In the genomic region with DNA sequence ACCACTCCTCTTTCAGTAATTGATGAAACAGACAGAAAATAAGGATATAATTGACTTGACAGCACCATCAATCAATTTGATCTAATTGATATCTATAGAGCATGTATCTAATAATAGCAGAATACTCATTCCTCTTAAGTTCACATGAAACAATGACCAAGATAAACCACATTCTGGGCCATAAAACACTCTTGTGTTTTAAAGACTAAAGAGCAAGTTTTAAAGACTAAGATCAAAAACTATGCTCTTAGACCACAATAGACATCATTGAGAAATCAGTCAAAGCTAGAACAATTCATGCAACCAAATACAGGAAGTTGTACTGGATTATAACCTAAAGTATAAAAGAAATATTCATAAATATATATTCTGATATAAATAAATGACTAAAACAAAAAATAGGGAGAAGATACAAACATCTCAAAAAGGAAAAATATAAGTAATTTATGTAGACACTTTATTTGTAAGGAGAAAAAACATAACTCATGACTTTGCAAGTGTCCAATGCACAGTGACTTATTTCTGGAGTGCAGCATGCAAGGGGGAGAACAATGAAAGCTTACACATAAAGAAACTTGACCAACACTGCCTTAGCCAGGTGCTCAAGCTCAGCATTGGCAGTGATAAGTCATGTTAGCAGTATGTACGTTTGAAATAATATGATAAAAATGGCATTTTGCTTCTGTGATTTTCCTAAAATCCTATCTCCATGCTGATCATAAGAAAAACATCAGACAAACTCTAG, we compare ENCODE assay signal across 1 cellular context.
A peak's percentile ranks its signal among the peaks of the same experiment; 100 is the strongest.
TF ChIP-seq lines count a peak whose summit lies in the region.

No MANE protein-coding gene starts in this region.

TF ChIP-seq in SK-N-SH treated with all-trans-retinoic acid at 6 μM for 48 hours, 23 proteins besides CTCF, POLR2A, EP300 and RAD21 (continued from another document):
- TF ChIP-seq, protein P1, sequence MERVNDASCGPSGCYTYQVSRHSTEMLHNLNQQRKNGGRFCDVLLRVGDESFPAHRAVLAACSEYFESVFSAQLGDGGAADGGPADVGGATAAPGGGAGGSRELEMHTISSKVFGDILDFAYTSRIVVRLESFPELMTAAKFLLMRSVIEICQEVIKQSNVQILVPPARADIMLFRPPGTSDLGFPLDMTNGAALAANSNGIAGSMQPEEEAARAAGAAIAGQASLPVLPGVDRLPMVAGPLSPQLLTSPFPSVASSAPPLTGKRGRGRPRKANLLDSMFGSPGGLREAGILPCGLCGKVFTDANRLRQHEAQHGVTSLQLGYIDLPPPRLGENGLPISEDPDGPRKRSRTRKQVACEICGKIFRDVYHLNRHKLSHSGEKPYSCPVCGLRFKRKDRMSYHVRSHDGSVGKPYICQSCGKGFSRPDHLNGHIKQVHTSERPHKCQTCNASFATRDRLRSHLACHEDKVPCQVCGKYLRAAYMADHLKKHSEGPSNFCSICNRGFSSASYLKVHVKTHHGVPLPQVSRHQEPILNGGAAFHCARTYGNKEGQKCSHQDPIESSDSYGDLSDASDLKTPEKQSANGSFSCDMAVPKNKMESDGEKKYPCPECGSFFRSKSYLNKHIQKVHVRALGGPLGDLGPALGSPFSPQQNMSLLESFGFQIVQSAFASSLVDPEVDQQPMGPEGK (CRISPR knock-in tag; IDR thresholded peaks at IDR 0.05; ENCODE audit: borderline replicate concordance) = 0 out of 2 replicates have a peak, but pooled peaks have one; percentile 24
- TF ChIP-seq TCF4 (CRISPR knock-in tag; IDR thresholded peaks at IDR 0.05; ENCODE audit: borderline replicate concordance) (no peak), ZFP3 (CRISPR knock-in tag; IDR thresholded peaks at IDR 0.05) (no peak), ZFP30 (CRISPR knock-in tag; IDR thresholded peaks at IDR 0.05) (no peak), RARB (CRISPR knock-in tag; IDR thresholded peaks at IDR 0.05) (no peak), GLIS3 (CRISPR knock-in tag; IDR thresholded peaks at IDR 0.05) (no peak)
